In the genomic region with DNA sequence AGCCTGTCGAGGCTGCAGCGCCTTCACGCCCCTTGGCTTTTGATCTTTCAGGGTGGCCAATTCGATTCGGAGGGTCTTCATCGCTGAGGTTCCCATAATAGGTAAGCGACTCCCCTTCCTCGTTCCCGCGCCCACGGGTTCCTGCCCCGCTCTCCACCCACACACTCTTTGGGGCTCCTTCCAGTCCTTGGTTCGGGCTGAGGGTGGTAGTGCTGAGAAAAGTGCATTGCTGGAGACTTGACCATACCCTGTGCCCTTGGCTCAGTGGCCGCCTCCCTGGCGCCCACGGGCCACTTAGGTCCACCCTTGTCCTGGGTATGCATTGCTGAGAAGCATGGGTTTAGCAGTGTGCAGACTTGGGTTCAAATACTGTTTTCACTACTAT, we compare ENCODE assay signal across 8 cellular contexts. TPM values are rescaled to one million over a fixed set of nuclear protein-coding genes. Genes with fewer than 3 reads are reported as not detected.
DNase-seq lines count a peak whose midpoint lies in the region; ATAC-seq and TF ChIP-seq lines count a peak whose summit lies in the region.

No MANE protein-coding gene starts in this region.

- H3K36me3 ChIP-seq in osteoblast (ENCODE audit: insufficient read depth, low read length): peaks cover 63% of the 10 kb centered on the region

- peaks cover 12% of the 10 kb centered on the region for H3K4me1 ChIP-seq in osteoblast (ENCODE audit: insufficient read depth, low read length)

- peaks cover 21% of the 10 kb centered on the region for H4K20me1 ChIP-seq in osteoblast (ENCODE audit: insufficient read depth, low read length)

- peaks cover 41% of the 10 kb centered on the region for H3K79me2 ChIP-seq in osteoblast (ENCODE audit: insufficient read depth, low read length)

- no peaks in the 10 kb centered on the region for H3K27me3 ChIP-seq in osteoblast (ENCODE audit: insufficient read depth, low read length)

- H3K4me2 ChIP-seq in osteoblast (ENCODE audit: insufficient read depth, low read length): peak overlapping the region; percentile 96

- no peak for TF ChIP-seq CTCF in osteoblast (IDR thresholded peaks at IDR 0.05; ENCODE audit: extremely low read depth, low read depth, low read length)

- DNase-seq in RKO (ENCODE audit: low spot score): peak; percentile 51
- DNase-seq in osteoblast (ENCODE audit: insufficient read length, low spot score, missing footprints): no peak
- DNase-seq in SHP77 treated with DMSO at 0.1 percent for 48 hours (lab: John Stamatoyannopoulos, UW): no peak
- DNase-seq in NAMALWA (ENCODE audit: low spot score): no peak

- H3K4me3 ChIP-seq in osteoblast (ENCODE audit: insufficient read depth, low read length): peak overlapping the region; percentile 83

- H3K27ac ChIP-seq in osteoblast (ENCODE audit: low read depth, low read length): peak overlapping the region; percentile 62

- peak; percentile 17 for ATAC-seq in GM19395 (IDR thresholded peaks at IDR 0.05; ENCODE audit: unreplicated experiment)
- ATAC-seq in esophagus mucosa: peak; percentile 52
- ATAC-seq in HG03039 (IDR thresholded peaks at IDR 0.05; ENCODE audit: unreplicated experiment): no peak
- no peak for ATAC-seq in GM18867 (IDR thresholded peaks at IDR 0.05; ENCODE audit: unreplicated experiment)

- peak overlapping the region; percentile 60 for H2AFZ ChIP-seq in osteoblast (ENCODE audit: low read length)

- no peaks in the 10 kb centered on the region for H3K9me3 ChIP-seq in osteoblast (ENCODE audit: low read depth, low read length)

RNA-seq across cellular contexts. Expression of gene POLR2C, which starts 0.5 kb away (rescaled TPM):
- total RNA-seq in esophagus mucosa: 32.0 TPM
- total RNA-seq in osteoblast: 95.2 and 97.8 TPM in 2 replicates

RNA-seq across cellular contexts. Expression of gene COQ9, which starts 15.7 kb away (rescaled TPM):
- total RNA-seq in esophagus mucosa: 44.6 TPM
- total RNA-seq in osteoblast: 38.6 and 39.8 TPM in 2 replicates

RNA-seq across cellular contexts. Expression of gene CIAPIN1, which starts 15.8 kb away (rescaled TPM):
- total RNA-seq in esophagus mucosa (52.4 TPM), osteoblast (39.8 and 45.1 TPM in 2 replicates)

RNA-seq across cellular contexts. Expression of gene DOK4, which starts 23.3 kb away (rescaled TPM):
- 25.0 TPM for total RNA-seq in esophagus mucosa
- total RNA-seq in osteoblast: 27.1 and 29.0 TPM in 2 replicates

RNA-seq across cellular contexts. Expression of gene CCL17, which starts 58.4 kb away (rescaled TPM):
- total RNA-seq in esophagus mucosa (1.6 TPM), osteoblast (not detected in 2 replicates)

Comparison
In these comparisons a context has a peak if more than half of its experiments do, and no peak if none do; other contexts are left out.
1. ATAC-seq: peak in GM19395 (single experiment) and esophagus mucosa (single experiment); none in HG03039 (single experiment) and GM18867 (single experiment).